Comparison of ENCODE assay signal across 1 cellular context in genomic region chr11:118907051-118907748, GRCh38.
TF ChIP-seq lines count a peak whose summit lies in the region.

No MANE protein-coding gene starts in this region.

TF ChIP-seq in K562, 482 proteins besides CTCF, POLR2A, EP300 and RAD21 (continued from another document and continues in another):
- TF ChIP-seq CHD7 (IDR thresholded peaks at IDR 0.05; ENCODE audit: low read depth, low read length) (no peak), ZNF561 (CRISPR knock-in tag; conservative IDR thresholded peaks at IDR 0.05) (no peak), PREB (CRISPR knock-in tag; IDR thresholded peaks at IDR 0.05) (no peak), CBFA2T3 (IDR thresholded peaks at IDR 0.05) (no peak), TGIF2 (CRISPR knock-in tag; IDR thresholded peaks at IDR 0.05) (no peak), RBFOX2 (IDR thresholded peaks at IDR 0.05; ENCODE audit: low read depth, low read length) (no peak), NUFIP1 (IDR thresholded peaks at IDR 0.05; ENCODE audit: partially characterized antibody) (no peak), MTA2 (IDR thresholded peaks at IDR 0.05; ENCODE audit: low read depth) (no peak), SMAD4 (CRISPR knock-in tag; conservative IDR thresholded peaks at IDR 0.05) (no peak), E2F6 (IDR thresholded peaks at IDR 0.05; ENCODE audit: borderline replicate concordance in 1 of 2, extremely low read depth in 1 of 2, insufficient read depth in 1 of 2, insufficient read length in 1 of 2, low read depth in 1 of 2, low read length in 1 of 2, poor library complexity in 1 of 2, severe bottlenecking in 1 of 2) (no peak), ZNF239 (CRISPR knock-in tag; IDR thresholded peaks at IDR 0.05) (no peak; the same call in 1 of the 2 replicates), UBTF (IDR thresholded peaks at IDR 0.05; ENCODE audit: borderline replicate concordance in 1 of 2, low read depth in 2 of 2, low read length in 2 of 2) (no peak), POLR2AphosphoS2 (IDR thresholded peaks at IDR 0.05; ENCODE audit: low read length) (no peak), MAZ (CRISPR knock-in tag; conservative IDR thresholded peaks at IDR 0.05 in 1 of 2, IDR thresholded peaks at IDR 0.05 in 1 of 2) (peak; percentile 52 to 75; a peak in 3 of 4 replicates), CREM (IDR thresholded peaks at IDR 0.05; ENCODE audit: low read depth) (peak; percentile 93), IRF1 (CRISPR knock-in tag; IDR thresholded peaks at IDR 0.05; ENCODE audit: borderline replicate concordance) (no peak), COPS2 (conservative IDR thresholded peaks at IDR 0.05) (no peak), ARID2 (IDR thresholded peaks at IDR 0.05) (peak; percentile 96), CHCHD3 (CRISPR knock-in tag; IDR thresholded peaks at IDR 0.05) (no peak), MTA3 (IDR thresholded peaks at IDR 0.05; ENCODE audit: borderline replicate concordance) (no peak), HNRNPL (IDR thresholded peaks at IDR 0.05; ENCODE audit: low read depth, low read length) (no peak), CXXC5 (CRISPR knock-in tag; IDR thresholded peaks at IDR 0.05) (no peak), STAG1 (CRISPR knock-in tag; IDR thresholded peaks at IDR 0.05; ENCODE audit: borderline replicate concordance) (peak; percentile 91), TCF7 (IDR thresholded peaks at IDR 0.05; ENCODE audit: borderline replicate concordance) (no peak), MITF (IDR thresholded peaks at IDR 0.05) (no peak), CCNT2 (IDR thresholded peaks at IDR 0.05; ENCODE audit: borderline replicate concordance, extremely low read depth, insufficient read length, low read depth, low read length) (no peak), HINFP (tag; conservative IDR thresholded peaks at IDR 0.05; ENCODE audit: low read depth) (no peak), ELF4 (CRISPR knock-in tag; IDR thresholded peaks at IDR 0.05) (no peak), NR2F6 (CRISPR knock-in tag; IDR thresholded peaks at IDR 0.05) (no peak), ZNF280A (IDR thresholded peaks at IDR 0.05; ENCODE audit: low read depth, partially characterized antibody) (no peak), STAT6 (CRISPR knock-in tag; IDR thresholded peaks at IDR 0.05) (no peak), CBX3 (IDR thresholded peaks at IDR 0.05; ENCODE audit: borderline replicate concordance in 1 of 2, low read length in 2 of 2) (no peak), ZNF830 (CRISPR knock-in tag; IDR thresholded peaks at IDR 0.05) (no peak), ZC3H4 (CRISPR knock-in tag; IDR thresholded peaks at IDR 0.05; ENCODE audit: borderline replicate concordance) (no peak), TAF1 (IDR thresholded peaks at IDR 0.05; ENCODE audit: control insufficient read depth, extremely low read depth, insufficient read depth, low read length, severe bottlenecking) (no peak)
